ENCODE assay signal across 13 cellular contexts in the genomic region with DNA sequence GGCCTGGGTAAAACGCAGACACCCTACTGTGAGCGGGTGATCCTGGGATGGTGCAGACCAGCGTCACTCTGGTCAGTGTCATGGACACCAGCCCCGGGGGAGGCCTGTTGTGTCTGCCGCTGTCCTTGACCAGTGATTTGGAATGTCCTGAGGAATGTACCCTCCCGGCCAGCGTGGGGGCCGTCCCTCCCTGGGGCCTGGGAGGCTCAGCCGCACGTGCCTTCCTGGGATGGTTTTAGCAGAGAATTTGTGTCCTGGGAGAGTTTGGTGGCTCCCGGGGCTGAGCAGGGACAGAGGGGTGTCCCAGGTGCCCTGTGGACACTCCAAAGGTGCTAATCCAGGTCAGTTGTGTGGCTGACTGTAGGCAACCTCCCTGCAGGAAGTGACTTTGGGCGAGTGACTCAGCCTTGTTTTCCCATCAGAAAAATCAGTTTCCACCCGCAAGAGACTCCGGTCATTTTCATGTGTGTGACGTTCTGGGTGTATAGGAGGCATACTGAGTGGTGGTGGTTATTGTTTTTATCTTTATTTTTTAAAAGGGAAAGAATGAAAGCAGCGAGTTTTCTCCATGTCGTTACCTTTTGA. TPM values are rescaled to one million over a fixed set of nuclear protein-coding genes. Genes with fewer than 3 reads are reported as not detected.
DNase-seq lines count a peak whose midpoint lies in the region; ATAC-seq, FAIRE-seq and TF ChIP-seq lines count a peak whose summit lies in the region.
"Had no signal": no experiment of that assay in that cellular context is flagged by ENCODE, and none has a peak within 500 bp of the region (broad histone marks: within the 10 kb centered on the region; RNA-seq: fewer than 3 reads in every experiment).

No MANE protein-coding gene starts in this region.

- in situ Hi-C loops in K562 (cut with MboI): no loop called here

- 4% methylated on average over 17 of the region's 17 CpGs for WGBS in K562 (ENCODE audit: insufficient coverage, low coverage, missing lambda C conversion rate)
- 54% methylated on average over 17 of the region's 17 CpGs for WGBS in hepatocyte (ENCODE audit: low lambda C conversion rate, missing lambda C conversion rate)
- WGBS in trophoblast cell (ENCODE audit: extremely low coverage, insufficient coverage, insufficient read length): no CpG with 5 or more reads among the region's 17 CpGs

- H3K27ac ChIP-seq in K562 (ENCODE audit: extremely low read depth, low read depth, low read length): no peak overlapping the region
- peak overlapping the region; percentile 95 for H3K27ac ChIP-seq in hepatocyte
- peak overlapping the region; percentile 28 for H3K27ac ChIP-seq in trophoblast cell (ENCODE audit: low read depth, low read length)
- H3K27ac ChIP-seq: BLaER1, thyroid gland had no signal

- intact Hi-C loops in K562 (cut with micrococcal nuclease): no loop called here

- H3K79me1 ChIP-seq in trophoblast cell (ENCODE audit: low read length): peaks cover 12% of the 10 kb centered on the region

- H3K9me3 ChIP-seq in K562 (replicated peaks; ENCODE audit: control insufficient read depth, insufficient read depth, low read depth, low read length) (no peaks in the 10 kb centered on the region), hepatocyte (ENCODE audit: low read depth) (no peaks in the 10 kb centered on the region), trophoblast cell (ENCODE audit: insufficient read depth, low read depth, low read length) (no peaks in the 10 kb centered on the region)
- H3K9me3 ChIP-seq: BLaER1, thyroid gland had no signal

- DNase-seq in ELF-1 (ENCODE audit: low read depth, low spot score) (peak; percentile 83), K562 (ENCODE audit: extremely low read depth in 1 of 4, low spot score in 3 of 4) (no peak), hepatocyte (ENCODE audit: low spot score) (peak; percentile 19), trophoblast cell (peak; percentile 87), NCI-H2227 (lab: John Stamatoyannopoulos, UW; ENCODE audit: unreplicated experiment) (no peak), NCI-H82 (lab: John Stamatoyannopoulos, UW) (no peak)
- DNase-seq in effector CD4-positive, alpha-beta T cell: no peak
- DNase-seq: activated CD8-positive, alpha-beta memory T cell treated with anti-CD3 and anti-CD28 coated beads for 24 hours; NCI-H2081; occipital lobe; thyroid gland had no signal

- H3K4ac ChIP-seq in trophoblast cell (ENCODE audit: low read depth, low read length): no peak overlapping the region

- TF ChIP-seq RAD21 in K562 (CRISPR knock-in tag; conservative IDR thresholded peaks at IDR 0.05 in 1 of 2, IDR thresholded peaks at IDR 0.05 in 1 of 2): no peak

- no peak overlapping the region for H4K8ac ChIP-seq in trophoblast cell (ENCODE audit: low read depth, low read length)

- no peak overlapping the region for H4K12ac ChIP-seq in trophoblast cell (ENCODE audit: low read depth, low read length)

- no peaks in the 10 kb centered on the region for H3K9me2 ChIP-seq in hepatocyte (replicated peaks; ENCODE audit: insufficient read depth)

- no peak overlapping the region for H3K4me2 ChIP-seq in K562 (ENCODE audit: insufficient read depth, low read length)
- H3K4me2 ChIP-seq in hepatocyte: peak overlapping the region; percentile 47
- peak overlapping the region; percentile 18 for H3K4me2 ChIP-seq in trophoblast cell (ENCODE audit: low read length)

- TF ChIP-seq EP300 in K562 (IDR thresholded peaks at IDR 0.05; ENCODE audit: low read length): no peak

- H4K20me1 ChIP-seq in K562 (replicated peaks; ENCODE audit: control insufficient read depth, insufficient read depth, low read length) (peaks cover 57% of the 10 kb centered on the region), hepatocyte (ENCODE audit: insufficient read depth, poor library complexity, severe bottlenecking) (no peaks in the 10 kb centered on the region)

- H4K91ac ChIP-seq in trophoblast cell (ENCODE audit: low read depth, low read length): no peak overlapping the region

- H3K9ac ChIP-seq in K562 (ENCODE audit: insufficient read depth in 1 of 2, low read depth in 2 of 2, low read length in 2 of 2): no peak overlapping the region
- H3K9ac ChIP-seq in trophoblast cell (ENCODE audit: low read length): no peak overlapping the region
- H3K9ac ChIP-seq: BLaER1 had no signal

- no peak overlapping the region for H3K14ac ChIP-seq in trophoblast cell (ENCODE audit: low read length)

- H2AK5ac ChIP-seq in trophoblast cell (ENCODE audit: low read length): no peak overlapping the region

- H3K27me3 ChIP-seq in K562 (ENCODE audit: control insufficient read depth in 2 of 2, insufficient read depth in 2 of 2, low read length in 2 of 2): peaks cover 61 to 94% of the 10 kb centered on the region in 2 experiments; a peak in 4 of 5 replicates
- H3K27me3 ChIP-seq in hepatocyte: no peaks in the 10 kb centered on the region
- H3K27me3 ChIP-seq in trophoblast cell (ENCODE audit: insufficient read depth, low read length): no peaks in the 10 kb centered on the region
- H3K27me3 ChIP-seq: BLaER1, thyroid gland had no signal

- ATAC-seq in K562 (no peak), HG02642 (IDR thresholded peaks at IDR 0.05; ENCODE audit: poor library complexity, unreplicated experiment) (no peak)

- TF ChIP-seq CTCF in K562 (IDR thresholded peaks at IDR 0.05 in 2 of 3, conservative IDR thresholded peaks at IDR 0.05 in 1 of 3; ENCODE audit: insufficient read depth in 2 of 3, low read depth in 1 of 3, low read length in 3 of 3): no peak
- no peak for TF ChIP-seq CTCF in hepatocyte (IDR thresholded peaks at IDR 0.05; ENCODE audit: poor library complexity)

- POLR2A ChIA-PET in K562 (lab: Yijun Ruan, JAX): no interaction called here

- H3K18ac ChIP-seq in trophoblast cell (ENCODE audit: low read length): no peak overlapping the region

- H2BK12ac ChIP-seq in trophoblast cell (ENCODE audit: low read length): no peak overlapping the region

- H2BK120ac ChIP-seq in trophoblast cell (ENCODE audit: insufficient read depth, low read length, poor library complexity): no peak overlapping the region

- CTCF ChIA-PET in K562 (lab: Yijun Ruan, JAX; ENCODE audit: low intra/inter-chr PET ratio): no interaction called here

- BruUV-seq in K562 (replicated peaks; lab: Mats Ljungman, UMichigan): no TSS peak

- H2AFZ ChIP-seq in K562 (ENCODE audit: low read depth, low read length) (no peak overlapping the region), hepatocyte (no peak overlapping the region), trophoblast cell (ENCODE audit: insufficient read depth, low read length, poor library complexity) (no peak overlapping the region)

- H3K23ac ChIP-seq in trophoblast cell (ENCODE audit: low read length): no peak overlapping the region

- H3K36me3 ChIP-seq in K562 (ENCODE audit: control insufficient read depth, insufficient read depth, low read length): no peaks in the 10 kb centered on the region
- no peaks in the 10 kb centered on the region for H3K36me3 ChIP-seq in hepatocyte (replicated peaks; ENCODE audit: insufficient read depth, low read depth)
- no peaks in the 10 kb centered on the region for H3K36me3 ChIP-seq in trophoblast cell (ENCODE audit: control insufficient read depth in 1 of 2, insufficient read depth in 2 of 2, low read length in 2 of 2)
- H3K36me3 ChIP-seq: BLaER1, thyroid gland had no signal

- no peak for FAIRE-seq in K562 (lab: Jason Lieb, UNC)

- H3K4me1 ChIP-seq in K562 (replicated peaks in 1 of 2; ENCODE audit: control insufficient read depth in 2 of 2, insufficient read depth in 2 of 2, low read length in 2 of 2) (peaks cover 0 to 27% of the 10 kb centered on the region in 2 experiments; a peak in 2 of 5 replicates), hepatocyte (ENCODE audit: insufficient read depth) (peaks cover 44% of the 10 kb centered on the region), trophoblast cell (ENCODE audit: control insufficient read depth in 1 of 2, insufficient read depth in 2 of 2, low read length in 2 of 2) (peaks cover 29 to 31% of the 10 kb centered on the region in 2 experiments)
- H3K4me1 ChIP-seq: thyroid gland had no signal

- no peaks in the 10 kb centered on the region for H3K79me2 ChIP-seq in K562 (ENCODE audit: control insufficient read depth, insufficient read depth, low read length)
- peaks cover 18% of the 10 kb centered on the region for H3K79me2 ChIP-seq in hepatocyte
- H3K79me2 ChIP-seq in trophoblast cell (ENCODE audit: control insufficient read depth, insufficient read depth, low read length, poor library complexity): no peaks in the 10 kb centered on the region

- no peak overlapping the region for H2BK5ac ChIP-seq in trophoblast cell (ENCODE audit: low read depth, low read length, poor library complexity)

- no peaks in the 10 kb centered on the region for H3K9me1 ChIP-seq in K562 (ENCODE audit: control insufficient read depth, insufficient read depth, low read length)

- TF ChIP-seq POLR2A in K562 (conservative IDR thresholded peaks at IDR 0.05): no peak

- no peak overlapping the region for H3K4me3 ChIP-seq in K562
- no peak overlapping the region for H3K4me3 ChIP-seq in hepatocyte
- H3K4me3 ChIP-seq in trophoblast cell (ENCODE audit: low read depth, low read length): no peak overlapping the region
- H3K4me3 ChIP-seq: BLaER1, thyroid gland had no signal

TF ChIP-seq in K562, 482 proteins besides CTCF, POLR2A, EP300 and RAD21 (continues in another document):
- TF ChIP-seq CEBPG (CRISPR knock-in tag; IDR thresholded peaks at IDR 0.05) (no peak), CEBPG (tag; conservative IDR thresholded peaks at IDR 0.05 in 1 of 2, IDR thresholded peaks at IDR 0.05 in 1 of 2) (no peak), BHLHE40 (IDR thresholded peaks at IDR 0.05; ENCODE audit: low read length) (0 out of 2 replicates have a peak, but pooled peaks have one; percentile 16)

RNA-seq across cellular contexts. Expression of gene ARHGEF16, which starts 6.3 kb away (rescaled TPM):
- total RNA-seq in K562 (2011; cell fraction: chromatin; rRNA removed; ENCODE audit: low replicate concordance): 1.6 and 7.5 TPM in 2 replicates
- total RNA-seq in K562 (2011; cell fraction: nucleolus; rRNA removed): 3.9 and 5.7 TPM in 2 replicates
- total RNA-seq in K562 (2011; cell fraction: nucleoplasm; rRNA removed): 2.1 and 3.2 TPM in 2 replicates
- 0.45 and 0.94 TPM in 2 replicates for total RNA-seq in K562 (2014; rRNA removed)
- 0.06 and 0.15 TPM in 2 replicates for total RNA-seq in K562 (2014; rRNA removed; fragmentation: Illumina TruSeq; extraction: Trizol)
- total RNA-seq in K562 (2015; rRNA removed; fragmentation: Illumina TruSeq; extraction: Trizol): 0.11 and 0.25 TPM in 2 replicates
- total RNA-seq in K562 (2021): 0.98 and 1.2 TPM in 2 replicates
- polyA plus RNA-seq in K562 (2011; rRNA removed): 0.78 and 0.93 TPM in 2 replicates
- 0.49 and 1.9 TPM in 2 replicates for polyA plus RNA-seq in K562 (2011; cell fraction: cytosol; rRNA removed)
- polyA plus RNA-seq in K562 (2011; cell fraction: nucleus; rRNA removed): 2.9 and 7.4 TPM in 2 replicates
- 0.49 and 2.9 TPM in 2 replicates for polyA plus RNA-seq in K562 (2012)
- 0.49 and 0.66 TPM in 2 replicates for polyA plus RNA-seq in K562 (2014; fragmentation: Illumina TruSeq; extraction: Trizol)
- not detected for polyA plus RNA-seq in K562 (2014; fragmentation: Nextera tagmentation; extraction: Ambion mirVana)
- 0.78 and 1.2 TPM in 2 replicates for polyA plus RNA-seq in K562 (2014; rRNA removed)
- polyA minus RNA-seq in K562 (2011; rRNA and poly(A)+ RNA removed): 1.3 and 3.0 TPM in 2 replicates
- polyA minus RNA-seq in K562 (2011; cell fraction: cytosol; rRNA and poly(A)+ RNA removed): 0.91 and 1.5 TPM in 2 replicates
- polyA minus RNA-seq in K562 (2011; cell fraction: nucleus; rRNA and poly(A)+ RNA removed): 2.4 and 4.6 TPM in 2 replicates
- 21.5 and 24.8 TPM in 2 replicates for total RNA-seq in hepatocyte
- polyA plus RNA-seq in hepatocyte: 32.3 and 36.2 TPM in 2 replicates
- polyA plus RNA-seq in trophoblast cell (2013): 6.2 and 6.3 TPM in 2 replicates

Comparison
In these comparisons a context has a peak if more than half of its experiments do, and no peak if none do; other contexts are left out.
1. DNase-seq: peak in ELF-1 (single experiment), hepatocyte (single experiment) and trophoblast cell (2 of 2); none in K562 (0 of 4), effector CD4-positive, alpha-beta T cell (single experiment), NCI-H2227 (single experiment) and NCI-H82 (single experiment).